Comparison of ENCODE assay signal across 23 cellular contexts in genomic region chr4:95386410-95386809, GRCh38.
"Had no signal": no experiment of that assay in that cellular context is flagged by ENCODE, and none has a peak within 500 bp of the region (broad histone marks: within the 10 kb centered on the region; RNA-seq: fewer than 3 reads in every experiment).

No MANE protein-coding gene starts in this region.

- H3K4me1 ChIP-seq: body of pancreas, colonic mucosa, parathyroid adenoma, right atrium auricular region, stomach, tibial nerve had no signal

- H3K27ac ChIP-seq: body of pancreas, colonic mucosa, parathyroid adenoma, right atrium auricular region, stomach, tibial nerve had no signal

- H3K36me3 ChIP-seq: colonic mucosa, right atrium auricular region, stomach, tibial nerve had no signal

- H3K27me3 ChIP-seq: body of pancreas, colonic mucosa, right atrium auricular region, stomach, tibial nerve had no signal

- H3K9me3 ChIP-seq: body of pancreas, colonic mucosa, right atrium auricular region, stomach, tibial nerve had no signal

- DNase-seq: activated CD4-positive, alpha-beta T cell treated with anti-CD3 and anti-CD28 coated beads for 4 hours; activated CD4-positive, alpha-beta T cell treated with anti-CD3 and anti-CD28 coated beads, Interleukin-2, amount 50 U/mL, for 48 hours; activated CD8-positive, alpha-beta memory T cell treated with anti-CD3 and anti-CD28 coated beads for 24 hours; activated effector memory CD4-positive, alpha-beta T cell treated with Interleukin-2 at 50 U/mL for 16 hours; activated naive CD4-positive, alpha-beta T cell treated with Interleukin-2 at 50 U/mL for 16 hours; aorta; body of pancreas; colonic mucosa; effector memory CD4-positive, alpha-beta T cell; immature natural killer cell; kidney; left colon; mammary epithelial cell; midbrain; naive thymus-derived CD4-positive, alpha-beta T cell; occipital lobe; stimulated activated CD4-positive, alpha-beta T cell treated with anti-CD3 and anti-CD28 coated beads, Interleukin-1b, Interleukin-23, amount 100 ng/mL, for 48 hours; stimulated activated naive B cell treated with anti-CD40 and anti-IgM and Interleukin-4, amounts not matched to agents 10 μg/mL and 1 μg/mL and 100 μg/mL, for 72 hours; stomach had no signal

- H3K4me3 ChIP-seq: body of pancreas, colonic mucosa, right atrium auricular region, smooth muscle cell, stomach, tibial nerve had no signal
